In genomic region chr3:143821862-143822261, GRCh38 we compare ENCODE assay signal across 24 cellular contexts. TPM values are rescaled to one million over a fixed set of nuclear protein-coding genes. Genes with fewer than 3 reads are reported as not detected.
A peak's percentile ranks its signal among the peaks of the same experiment; 100 is the strongest.
DNase-seq lines count a peak whose midpoint lies in the region; ATAC-seq, FAIRE-seq and TF ChIP-seq lines count a peak whose summit lies in the region.
"Had no signal": no experiment of that assay in that cellular context is flagged by ENCODE, and none has a peak within 500 bp of the region (broad histone marks: within the 10 kb centered on the region; RNA-seq: fewer than 3 reads in every experiment).

No MANE protein-coding gene starts in this region.

- peak overlapping the region; percentile 21 for H3K4me3 Mint-ChIP-seq in activated T-helper 17 cell treated with anti-CD3 and anti-CD28 coated beads, Interleukin-2, amount 50 U/mL, for 72 hours
- H3K4me3 Mint-ChIP-seq in nephron, result no peak overlapping the region
- no peak overlapping the region for H3K4me3 Mint-ChIP-seq in activated CD8-positive, alpha-beta memory T cell treated with anti-CD3 and anti-CD28 coated beads, Interleukin-2, amount 10 ng/mL, durations not matched to agents 7 days and 5 days
- H3K4me3 Mint-ChIP-seq: activated naive CD8-positive, alpha-beta T cell treated with anti-CD3 and anti-CD28 coated beads, Interleukin-2, amount 50 U/mL, for 24 hours; GM23338; memory B cell; T-helper 1 cell treated with Interleukin-12 subunit alpha and Interleukin-12 subunit beta and Interleukin-4 antibody, amounts not matched to agents 30 μg/mL and 1 μg/mL, for 36 hours had no signal

- H3K9me3 Mint-ChIP-seq in activated T-helper 17 cell treated with anti-CD3 and anti-CD28 coated beads, Interleukin-2, amount 50 U/mL, for 72 hours, result peaks cover 4% of the 10 kb centered on the region
- H3K9me3 Mint-ChIP-seq in nephron, result no peaks in the 10 kb centered on the region
- peaks cover 5% of the 10 kb centered on the region for H3K9me3 Mint-ChIP-seq in activated CD8-positive, alpha-beta memory T cell treated with anti-CD3 and anti-CD28 coated beads, Interleukin-2, amount 10 ng/mL, durations not matched to agents 7 days and 5 days (ENCODE audit: low read depth)
- H3K9me3 Mint-ChIP-seq: GM23338 had no signal

- CTCF ChIA-PET in activated CD8-positive, alpha-beta memory T cell treated with anti-CD3 and anti-CD28 coated beads, Interleukin-2, amount 10 ng/mL, durations not matched to agents 7 days and 5 days (lab: Charles Lee), result no interaction called here

- 63% methylated on average over 4 of the region's 4 CpGs for WGBS in smooth muscle cell (ENCODE audit: low lambda C conversion rate)
- WGBS in ovary, 3 donors, result 68 to 71% (median 69%) methylated on average over 4 of the region's 4 CpGs

- TF ChIP-seq POLR2A in ovary (IDR thresholded peaks at IDR 0.05), result no peak

- no peaks in the 10 kb centered on the region for H3F3A ChIP-seq in smooth muscle cell (ENCODE audit: low read depth)

- FAIRE-seq in urothelium cell line (lab: Jason Lieb, UNC), result no peak
- FAIRE-seq: pancreas had no signal

- no peaks in the 10 kb centered on the region for H3K27me3 ChIP-seq in BLaER1 treated with 17β-estradiol and CSF1 and Interleukin-3, amounts not matched to agents 10 nM and 100 nM
- no peaks in the 10 kb centered on the region for H3K27me3 ChIP-seq in smooth muscle cell (ENCODE audit: low read depth)
- no peaks in the 10 kb centered on the region for H3K27me3 ChIP-seq in ovary
- H3K27me3 ChIP-seq: heart right ventricle, pancreas, tibial artery had no signal

- H3K79me2 ChIP-seq in smooth muscle cell (ENCODE audit: low read depth), result no peaks in the 10 kb centered on the region

- no peak for TF ChIP-seq EP300 in ovary (IDR thresholded peaks at IDR 0.05)

- H3K36me3 ChIP-seq in BLaER1 treated with 17β-estradiol and CSF1 and Interleukin-3, amounts not matched to agents 10 nM and 100 nM, result peaks cover 0 to 9% (median 0%) of the 10 kb centered on the region in 11 experiments; a peak in 2 of 22 replicates
- H3K36me3 ChIP-seq in smooth muscle cell (ENCODE audit: low read depth), result no peaks in the 10 kb centered on the region
- no peaks in the 10 kb centered on the region for H3K36me3 ChIP-seq in ovary
- H3K36me3 ChIP-seq: heart right ventricle, pancreas, tibial artery had no signal

- H3K4me3 ChIP-seq in BLaER1 treated with 17β-estradiol and CSF1 and Interleukin-3, amounts not matched to agents 10 nM and 100 nM, result no peak overlapping the region
- no peak overlapping the region for H3K4me3 ChIP-seq in smooth muscle cell
- no peak overlapping the region for H3K4me3 ChIP-seq in ovary
- H3K4me3 ChIP-seq: GM23338, heart right ventricle, pancreas, tibial artery had no signal

- no peaks in the 10 kb centered on the region for H3K27me3 Mint-ChIP-seq in activated T-helper 17 cell treated with anti-CD3 and anti-CD28 coated beads, Interleukin-2, amount 50 U/mL, for 72 hours
- H3K27me3 Mint-ChIP-seq in nephron (ENCODE audit: low read depth), result no peaks in the 10 kb centered on the region
- H3K27me3 Mint-ChIP-seq in activated CD8-positive, alpha-beta memory T cell treated with anti-CD3 and anti-CD28 coated beads, Interleukin-2, amount 10 ng/mL, durations not matched to agents 7 days and 5 days, result no peaks in the 10 kb centered on the region
- H3K27me3 Mint-ChIP-seq: activated naive CD8-positive, alpha-beta T cell treated with anti-CD3 and anti-CD28 coated beads, Interleukin-2, amount 50 U/mL, for 24 hours; memory B cell; naive B cell had no signal

- no peak for TF ChIP-seq CTCF in nephron (IDR thresholded peaks at IDR 0.05; ENCODE audit: unreplicated experiment in 3 of 3)
- TF ChIP-seq CTCF in smooth muscle cell (IDR thresholded peaks at IDR 0.05; ENCODE audit: borderline replicate concordance, insufficient read depth, poor library complexity, severe bottlenecking), result no peak
- no peak for TF ChIP-seq CTCF in ovary (IDR thresholded peaks at IDR 0.05)

- H3K27ac ChIP-seq in BLaER1 treated with 17β-estradiol and CSF1 and Interleukin-3, amounts not matched to agents 10 nM and 100 nM, result peak overlapping the region in 10 of 11 experiments; percentile 19 to 67 (median 39); a peak in 17 of 22 replicates
- no peak overlapping the region for H3K27ac ChIP-seq in smooth muscle cell (ENCODE audit: low read depth)
- no peak overlapping the region for H3K27ac ChIP-seq in ovary
- H3K27ac ChIP-seq: pancreas, tibial artery had no signal

- peak overlapping the region; percentile 62 to 85 (median 70) for H3K4me2 ChIP-seq in BLaER1 treated with 17β-estradiol and CSF1 and Interleukin-3, amounts not matched to agents 10 nM and 100 nM
- H3K4me2 ChIP-seq in smooth muscle cell, result no peak overlapping the region
- H3K4me2 ChIP-seq: GM23338 had no signal

- no peak overlapping the region for H2AFZ ChIP-seq in smooth muscle cell (ENCODE audit: low read depth)
- H2AFZ ChIP-seq: GM23338 had no signal

- H3K4me1 Mint-ChIP-seq in activated T-helper 17 cell treated with anti-CD3 and anti-CD28 coated beads, Interleukin-2, amount 50 U/mL, for 72 hours, result peaks cover 28% of the 10 kb centered on the region
- peaks cover 45% of the 10 kb centered on the region for H3K4me1 Mint-ChIP-seq in nephron
- H3K4me1 Mint-ChIP-seq in activated CD8-positive, alpha-beta memory T cell treated with anti-CD3 and anti-CD28 coated beads, Interleukin-2, amount 10 ng/mL, durations not matched to agents 7 days and 5 days, result peaks cover 24% of the 10 kb centered on the region

- no peaks in the 10 kb centered on the region for H4K20me1 ChIP-seq in BLaER1 treated with 17β-estradiol and CSF1 and Interleukin-3, amounts not matched to agents 10 nM and 100 nM
- no peaks in the 10 kb centered on the region for H4K20me1 ChIP-seq in smooth muscle cell (ENCODE audit: low read depth)

- H3K27ac Mint-ChIP-seq in activated T-helper 17 cell treated with anti-CD3 and anti-CD28 coated beads, Interleukin-2, amount 50 U/mL, for 72 hours, result peak overlapping the region; percentile 17
- H3K27ac Mint-ChIP-seq in nephron, result peak overlapping the region in 2 of 3 experiments; percentile 21 to 79
- H3K27ac Mint-ChIP-seq in activated CD8-positive, alpha-beta memory T cell treated with anti-CD3 and anti-CD28 coated beads, Interleukin-2, amount 10 ng/mL, durations not matched to agents 7 days and 5 days, result no peak overlapping the region
- H3K27ac Mint-ChIP-seq: activated naive CD8-positive, alpha-beta T cell treated with anti-CD3 and anti-CD28 coated beads, Interleukin-2, amount 50 U/mL, for 24 hours; GM23338; memory B cell; T-helper 1 cell treated with Interleukin-12 subunit alpha and Interleukin-12 subunit beta and Interleukin-4 antibody, amounts not matched to agents 30 μg/mL and 1 μg/mL, for 36 hours had no signal

- peaks cover 0 to 22% (median 14%) of the 10 kb centered on the region in 11 experiments; a peak in 13 of 22 replicates for H3K9me3 ChIP-seq in BLaER1 treated with 17β-estradiol and CSF1 and Interleukin-3, amounts not matched to agents 10 nM and 100 nM (replicated peaks in 1 of 11)
- H3K9me3 ChIP-seq in smooth muscle cell (replicated peaks; ENCODE audit: low read depth) (no peaks in the 10 kb centered on the region), ovary (no peaks in the 10 kb centered on the region)
- H3K9me3 ChIP-seq: heart right ventricle, pancreas, tibial artery had no signal

- peak; percentile 32 for ATAC-seq in GM19351 (IDR thresholded peaks at IDR 0.05; ENCODE audit: unreplicated experiment)
- peak; percentile 51 for ATAC-seq in activated T-helper 17 cell treated with anti-CD3 and anti-CD28 coated beads, Interleukin-2, amount 50 U/mL, for 72 hours (replicated peaks)
- no peak for ATAC-seq in activated CD8-positive, alpha-beta memory T cell treated with anti-CD3 and anti-CD28 coated beads, Interleukin-2, amount 10 ng/mL, durations not matched to agents 7 days and 5 days
- ATAC-seq: activated naive CD8-positive, alpha-beta T cell treated with anti-CD3 and anti-CD28 coated beads, Interleukin-2, amount 50 U/mL, for 24 hours; GM23338 had no signal

- DNase-seq in smooth muscle cell (lab: John Stamatoyannopoulos, UW; ENCODE audit: unreplicated experiment) (no peak), ovary (no peak), urothelium cell line (ENCODE audit: low spot score) (no peak)
- no peak for DNase-seq in activated CD8-positive, alpha-beta memory T cell treated with anti-CD3 and anti-CD28 coated beads, Interleukin-2, amount 10 ng/mL, durations not matched to agents 7 days and 5 days
- DNase-seq: activated CD8-positive, alpha-beta memory T cell treated with anti-CD3 and anti-CD28 coated beads, Interleukin-2, amount 50 U/mL, for 4 hours; activated naive CD8-positive, alpha-beta T cell treated with anti-CD3 and anti-CD28 coated beads, Interleukin-2, amount 50 U/mL, for 24 hours; foreskin fibroblast; GDM1; heart right ventricle; left cardiac atrium; MV-4-11; naive B cell; NCI-H526 treated with DMSO at 0.1 percent for 48 hours; pancreas; stimulated activated CD4-positive, alpha-beta T cell treated with anti-CD3 and anti-CD28 coated beads, Interleukin-4, amount 100 ng/mL, for 4 hours; stimulated activated naive CD4-positive, alpha-beta T cell; tibial artery had no signal

- H3K4me1 ChIP-seq in BLaER1 treated with 17β-estradiol and CSF1 and Interleukin-3, amounts not matched to agents 10 nM and 100 nM, result peaks cover 61 to 85% (median 64%) of the 10 kb centered on the region in 10 experiments
- H3K4me1 ChIP-seq in smooth muscle cell (ENCODE audit: low read depth) (no peaks in the 10 kb centered on the region), ovary (ENCODE audit: insufficient read depth) (peaks cover 2% of the 10 kb centered on the region)
- H3K4me1 ChIP-seq: pancreas, tibial artery had no signal

- intact Hi-C loops in ovary (cut with DNase I), result no loop called here

- H3K36me3 Mint-ChIP-seq in activated T-helper 17 cell treated with anti-CD3 and anti-CD28 coated beads, Interleukin-2, amount 50 U/mL, for 72 hours (ENCODE audit: low read depth), result no peaks in the 10 kb centered on the region
- no peaks in the 10 kb centered on the region for H3K36me3 Mint-ChIP-seq in nephron (ENCODE audit: low read depth)
- peaks cover 18% of the 10 kb centered on the region for H3K36me3 Mint-ChIP-seq in activated CD8-positive, alpha-beta memory T cell treated with anti-CD3 and anti-CD28 coated beads, Interleukin-2, amount 10 ng/mL, durations not matched to agents 7 days and 5 days
- H3K36me3 Mint-ChIP-seq: naive B cell had no signal

- H3K9ac ChIP-seq in BLaER1 treated with 17β-estradiol and CSF1 and Interleukin-3, amounts not matched to agents 10 nM and 100 nM, result peak overlapping the region in 6 of 11 experiments; percentile 10 to 35 (median 21); a peak in 5 of 22 replicates
- H3K9ac ChIP-seq in smooth muscle cell (ENCODE audit: low read depth), result no peak overlapping the region

RNA-seq across cellular contexts. Expression of gene SLC9A9, which starts 26.4 kb away (rescaled TPM):
- 10 to 100 TPM in 1 of 2 donors, 1 to 10 TPM in 1; 4.0 to 15.2 TPM for total RNA-seq in activated T-helper 17 cell treated with anti-CD3 and anti-CD28 coated beads, Interleukin-2, amount 50 U/mL, for 72 hours
- total RNA-seq in smooth muscle cell (6.2 and 8.9 TPM in 2 replicates), ovary (10 to 100 TPM in 6 of 7 donors, 1 to 10 TPM in 1; 7.0 to 18.9 (median 13.5) TPM)
- polyA plus RNA-seq in smooth muscle cell (4.0 and 5.2 TPM in 2 replicates), ovary (10 to 100 TPM; 12.8 to 22.7 TPM)
- total RNA-seq in activated CD8-positive, alpha-beta memory T cell treated with anti-CD3 and anti-CD28 coated beads, Interleukin-2, amount 10 ng/mL, durations not matched to agents 7 days and 5 days, result 10 to 100 TPM in 1 of 2 experiments, 1 to 10 TPM in 1; 6.8 to 10.8 TPM

Comparison
In these comparisons a context has a peak if more than half of its experiments do, and no peak if none do; other contexts are left out.
1. H3K27ac ChIP-seq: peak in BLaER1 treated with 17β-estradiol and CSF1 and Interleukin-3, amounts not matched to agents 10 nM and 100 nM (10 of 11); none in smooth muscle cell (single experiment) and ovary (0 of 2).